ENCODE assay signal across 10 cellular contexts in the genomic region with DNA sequence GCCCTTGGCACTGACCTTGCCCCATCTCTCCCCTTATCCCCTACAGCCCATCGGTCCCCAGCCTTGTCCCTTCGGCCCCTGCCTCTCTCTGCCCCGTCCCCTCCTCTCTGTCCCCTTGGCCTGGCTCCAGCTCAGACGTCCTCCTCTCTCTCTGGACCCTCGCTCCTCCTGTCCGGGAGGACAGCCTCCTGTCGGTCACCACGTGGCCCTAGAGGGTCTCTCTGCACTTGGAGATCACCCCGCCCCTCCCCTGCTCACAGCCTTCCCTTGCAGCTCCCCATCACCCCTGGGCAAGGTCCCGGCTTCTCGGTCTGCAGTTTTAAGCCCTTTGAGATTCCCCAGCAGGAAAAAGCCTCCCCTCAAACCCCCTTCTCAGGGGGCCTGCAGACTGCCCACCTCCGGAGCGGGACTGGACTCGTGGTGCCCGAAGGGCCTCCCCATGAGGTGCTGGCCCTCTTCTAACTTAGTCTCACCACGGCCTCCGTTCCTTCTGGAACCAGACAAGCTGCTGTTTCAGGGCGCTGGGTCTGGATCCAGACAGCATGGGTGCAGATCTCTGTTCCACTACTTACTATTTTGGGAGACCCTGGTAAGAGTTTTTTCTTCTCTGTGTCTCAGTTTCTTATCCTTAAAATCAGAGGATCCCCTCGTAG. TPM values are rescaled to one million over a fixed set of nuclear protein-coding genes. Genes with fewer than 3 reads are reported as not detected.
DNase-seq lines count a peak whose midpoint lies in the region; ATAC-seq and TF ChIP-seq lines count a peak whose summit lies in the region.
"Had no signal": no experiment of that assay in that cellular context is flagged by ENCODE, and none has a peak within 500 bp of the region (broad histone marks: within the 10 kb centered on the region; RNA-seq: fewer than 3 reads in every experiment).

No MANE protein-coding gene starts in this region.

- TF ChIP-seq CTCF in Peyer's patch (IDR thresholded peaks at IDR 0.05): no peak

- no peaks in the 10 kb centered on the region for H3K9me3 ChIP-seq in Peyer's patch

- H3K27ac ChIP-seq in Peyer's patch: peak overlapping the region; percentile 45 to 67 (median 52)

- peaks cover 0 to 7% (median 0%) of the 10 kb centered on the region in 4 donors for H3K4me1 ChIP-seq in Peyer's patch

- intact Hi-C loops in posterior vena cava (cut with DNase I): no loop called here

- H3K4me3 ChIP-seq in Peyer's patch: peak overlapping the region in 3 of 4 donors; percentile 38 to 77 (median 59)

- ATAC-seq in esophagus mucosa (peak; percentile 6), HG03159 (IDR thresholded peaks at IDR 0.05; ENCODE audit: unreplicated experiment) (no peak)

- peak; percentile 48 for DNase-seq in NCI-H2171 treated with DMSO at 0.1 percent for 48 hours (lab: John Stamatoyannopoulos, UW)
- DNase-seq in NCI-H2171 (lab: John Stamatoyannopoulos, UW): no peak
- DNase-seq in Peyer's patch: no peak
- DNase-seq in posterior vena cava (ENCODE audit: low spot score): peak; percentile 30
- no peak for DNase-seq in AML-193 (lab: John Stamatoyannopoulos, UW)
- DNase-seq in erythroblast (lab: John Stamatoyannopoulos, UW): no peak

- H3K36me3 ChIP-seq in Peyer's patch: no peaks in the 10 kb centered on the region

- H3K27me3 ChIP-seq in Peyer's patch: no peaks in the 10 kb centered on the region

- no peak for TF ChIP-seq POLR2A in Peyer's patch (IDR thresholded peaks at IDR 0.05)
- no peak for TF ChIP-seq POLR2A in erythroblast (IDR thresholded peaks at IDR 0.05; ENCODE audit: low read length)

RNA-seq across cellular contexts. Expression of a gene that starts 3.3 kb away (rescaled TPM):
- not detected for total RNA-seq in Peyer's patch
- not detected for total RNA-seq in esophagus mucosa
- not detected for total RNA-seq in posterior vena cava
- total RNA-seq: A172, SK-MEL-5 had no signal

RNA-seq across cellular contexts. Expression of a gene that starts 13.1 kb away (rescaled TPM):
- total RNA-seq in Peyer's patch (10 to 100 TPM; 24.5 to 60.2 (median 47.3) TPM), esophagus mucosa (1.3 TPM), posterior vena cava (under 1 TPM in 1 of 2 donors, not detected in 1; 0.67 TPM)
- total RNA-seq: A172, SK-MEL-5 had no signal

RNA-seq across cellular contexts. Expression of a gene that starts 18.0 kb away (rescaled TPM):
- total RNA-seq in Peyer's patch (1 to 10 TPM in 3 of 4 donors, not detected in 1; 1.2 to 2.4 (median 1.9) TPM), esophagus mucosa (not detected), posterior vena cava (not detected)
- total RNA-seq: A172, SK-MEL-5 had no signal

RNA-seq across cellular contexts. Expression of a gene that starts 36.6 kb away (rescaled TPM):
- not detected for total RNA-seq in Peyer's patch
- total RNA-seq in esophagus mucosa: not detected
- total RNA-seq in posterior vena cava: not detected
- total RNA-seq: A172 had no signal

RNA-seq across cellular contexts. Expression of a gene that starts 46.5 kb away (rescaled TPM):
- not detected for total RNA-seq in Peyer's patch
- total RNA-seq in esophagus mucosa: not detected
- total RNA-seq in posterior vena cava: not detected
- total RNA-seq: A172, SK-MEL-5 had no signal

Comparison
In these comparisons a context has a peak if more than half of its experiments do, and no peak if none do; other contexts are left out.
1. DNase-seq: peak in NCI-H2171 treated with DMSO at 0.1 percent for 48 hours (single experiment) and posterior vena cava (single experiment); none in NCI-H2171 (single experiment), Peyer's patch (0 of 3), AML-193 (0 of 2) and erythroblast (0 of 2).
2. RNA of a gene that starts 13.1 kb away (total RNA-seq): 24.5 to 60.2 TPM in Peyer's patch; 1.3 TPM in esophagus mucosa (single experiment) and 0.67 TPM in posterior vena cava; every median in the first group is over 10 times any median in the second.